9 cellular contexts compared by ENCODE assay signal in genomic region chr14:44887596-44887955, GRCh38.
"Had no signal": no experiment of that assay in that cellular context is flagged by ENCODE, and none has a peak within 500 bp of the region (broad histone marks: within the 10 kb centered on the region; RNA-seq: fewer than 3 reads in every experiment).

No MANE protein-coding gene starts in this region.

- DNase-seq: GOT3, H9, HCEC 1CT, IMR-90, Karpas-422, KBM-7 had no signal

- H3K27ac ChIP-seq: KMS-11 had no signal

- FAIRE-seq: H54, HTR-8/SVneo had no signal

- H3K27ac Mint-ChIP-seq: H9 had no signal

- H3K4me1 Mint-ChIP-seq: H9 had no signal

- H3K4me3 Mint-ChIP-seq: H9 had no signal

- H3K4me2 ChIP-seq: KMS-11 had no signal

- H3K9ac ChIP-seq: KMS-11 had no signal
